In the genomic region with DNA sequence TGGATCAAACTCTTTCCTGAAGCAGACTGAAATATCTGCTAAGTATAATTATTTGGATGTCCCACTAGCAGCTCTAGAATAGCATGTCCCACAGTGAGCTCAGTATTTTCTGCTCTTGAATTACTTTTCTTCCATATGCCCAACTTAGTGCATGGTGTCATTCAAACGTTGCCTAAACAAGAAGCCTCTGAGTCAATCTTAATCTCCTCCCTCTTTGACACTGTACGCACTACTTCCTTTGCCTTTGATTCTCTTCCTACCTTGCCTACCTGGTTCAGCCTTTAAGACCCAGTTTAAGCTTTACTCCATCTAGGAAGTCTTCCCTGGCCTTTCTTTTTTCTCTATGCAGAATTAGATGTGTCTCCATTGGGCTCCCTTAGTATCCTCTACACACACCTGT, we compare ENCODE assay signal across 20 cellular contexts. TPM values are rescaled to one million over a fixed set of nuclear protein-coding genes. Genes with fewer than 3 reads are reported as not detected.
DNase-seq lines count a peak whose midpoint lies in the region; ATAC-seq, FAIRE-seq and TF ChIP-seq lines count a peak whose summit lies in the region.
"Had no signal": no experiment of that assay in that cellular context is flagged by ENCODE, and none has a peak within 500 bp of the region (broad histone marks: within the 10 kb centered on the region; RNA-seq: fewer than 3 reads in every experiment).

No MANE protein-coding gene starts in this region.

- H3K27ac Mint-ChIP-seq in activated T-cell treated with anti-CD3 and anti-CD28 coated beads, Interleukin-2, amount 50 U/mL, for 24 hours, result peak overlapping the region; percentile 42
- H3K27ac Mint-ChIP-seq in activated naive CD4-positive, alpha-beta T cell treated with anti-CD3 and anti-CD28 coated beads, Interleukin-2, amount 10 ng/mL, durations not matched to agents 7 days and 5 days, result no peak overlapping the region
- H3K27ac Mint-ChIP-seq in progenitor cell of endocrine pancreas, result no peak overlapping the region

- CTCF ChIA-PET in activated naive CD4-positive, alpha-beta T cell treated with anti-CD3 and anti-CD28 coated beads, Interleukin-2, amount 10 ng/mL, durations not matched to agents 7 days and 5 days (lab: Charles Lee), result interaction anchor here (0.8 to 1.2 kb wide), 2 partner anchors 11 to 313 kb away, joined by 3 read pairs; no protein-coding TSS in a partner anchor

- no peaks in the 10 kb centered on the region for H3K4me1 Mint-ChIP-seq in activated T-cell treated with anti-CD3 and anti-CD28 coated beads, Interleukin-2, amount 50 U/mL, for 24 hours (ENCODE audit: low read depth)
- peaks cover 5% of the 10 kb centered on the region for H3K4me1 Mint-ChIP-seq in activated naive CD4-positive, alpha-beta T cell treated with anti-CD3 and anti-CD28 coated beads, Interleukin-2, amount 10 ng/mL, durations not matched to agents 7 days and 5 days
- peaks cover 3% of the 10 kb centered on the region for H3K4me1 Mint-ChIP-seq in progenitor cell of endocrine pancreas (ENCODE audit: low read depth)

- no peaks in the 10 kb centered on the region for H3K9me3 Mint-ChIP-seq in activated T-cell treated with anti-CD3 and anti-CD28 coated beads, Interleukin-2, amount 50 U/mL, for 24 hours
- no peaks in the 10 kb centered on the region for H3K9me3 Mint-ChIP-seq in activated naive CD4-positive, alpha-beta T cell treated with anti-CD3 and anti-CD28 coated beads, Interleukin-2, amount 10 ng/mL, durations not matched to agents 7 days and 5 days
- H3K9me3 Mint-ChIP-seq in progenitor cell of endocrine pancreas (ENCODE audit: low read depth), result no peaks in the 10 kb centered on the region

- peak; percentile 31 for FAIRE-seq in HTR-8/SVneo (lab: Jason Lieb, UNC)
- FAIRE-seq: GM12892, GM19239, H1 had no signal

- no peak for ATAC-seq in GM18907 (IDR thresholded peaks at IDR 0.05; ENCODE audit: unreplicated experiment)

- no peaks in the 10 kb centered on the region for H3K27me3 Mint-ChIP-seq in activated T-cell treated with anti-CD3 and anti-CD28 coated beads, Interleukin-2, amount 50 U/mL, for 24 hours
- no peaks in the 10 kb centered on the region for H3K27me3 Mint-ChIP-seq in activated naive CD4-positive, alpha-beta T cell treated with anti-CD3 and anti-CD28 coated beads, Interleukin-2, amount 10 ng/mL, durations not matched to agents 7 days and 5 days
- H3K27me3 Mint-ChIP-seq in progenitor cell of endocrine pancreas, result no peaks in the 10 kb centered on the region
- H3K27me3 Mint-ChIP-seq: CD4-positive, CD25-positive, alpha-beta regulatory T cell had no signal

- no peak for TF ChIP-seq CTCF in epithelial cell of esophagus (IDR thresholded peaks at IDR 0.05; ENCODE audit: insufficient read depth, low read depth, low read length, missing control alignments)
- TF ChIP-seq CTCF in progenitor cell of endocrine pancreas (IDR thresholded peaks at IDR 0.05; ENCODE audit: unreplicated experiment), result no peak

- DNase-seq in activated T-cell treated with anti-CD3 and anti-CD28 coated beads, Interleukin-2, amount 50 U/mL, for 24 hours, result no peak
- DNase-seq in activated T-cell treated with anti-CD3 and anti-CD28 coated beads, Interleukin-2, amount 50 U/mL, for 48 hours, result no peak
- DNase-seq in HTR-8/SVneo (ENCODE audit: insufficient read length, low spot score) (no peak), epithelial cell of esophagus (ENCODE audit: low read depth) (peak; percentile 69), kidney tubule cell (ENCODE audit: low spot score) (peak; percentile 20), progenitor cell of endocrine pancreas (ENCODE audit: low spot score, unreplicated experiment) (no peak)
- DNase-seq in activated naive CD4-positive, alpha-beta T cell treated with anti-CD3 and anti-CD28 coated beads, Interleukin-2, amount 10 ng/mL, durations not matched to agents 7 days and 5 days, result no peak
- DNase-seq: ACHN, Calu3, DMS 273 treated with DMSO at 0.1 percent for 48 hours, DMS79 treated with DMSO at 0.1 percent for 48 hours, EL, IMR-90 had no signal

- peaks cover 52% of the 10 kb centered on the region for H3K36me3 Mint-ChIP-seq in activated T-cell treated with anti-CD3 and anti-CD28 coated beads, Interleukin-2, amount 50 U/mL, for 24 hours (ENCODE audit: low read depth)
- H3K36me3 Mint-ChIP-seq in activated naive CD4-positive, alpha-beta T cell treated with anti-CD3 and anti-CD28 coated beads, Interleukin-2, amount 10 ng/mL, durations not matched to agents 7 days and 5 days, result peaks cover 16% of the 10 kb centered on the region
- H3K36me3 Mint-ChIP-seq in progenitor cell of endocrine pancreas (ENCODE audit: insufficient read depth), result peaks cover 3% of the 10 kb centered on the region

- H3K4me3 ChIP-seq in epithelial cell of esophagus (ENCODE audit: low read length), result no peak overlapping the region
- H3K4me3 ChIP-seq: BLaER1 treated with 17β-estradiol and CSF1 and Interleukin-3, amounts not matched to agents 10 nM and 100 nM; HAP-1 had no signal

- H3K4me3 Mint-ChIP-seq in activated T-cell treated with anti-CD3 and anti-CD28 coated beads, Interleukin-2, amount 50 U/mL, for 24 hours, result no peak overlapping the region
- no peak overlapping the region for H3K4me3 Mint-ChIP-seq in activated naive CD4-positive, alpha-beta T cell treated with anti-CD3 and anti-CD28 coated beads, Interleukin-2, amount 10 ng/mL, durations not matched to agents 7 days and 5 days
- no peak overlapping the region for H3K4me3 Mint-ChIP-seq in progenitor cell of endocrine pancreas (ENCODE audit: low read depth)
- H3K4me3 Mint-ChIP-seq: CD4-positive, CD25-positive, alpha-beta regulatory T cell had no signal

RNA-seq across cellular contexts. Expression of gene SEC22A, which starts 54.5 kb away (rescaled TPM):
- total RNA-seq in progenitor cell of endocrine pancreas, result 13.9 and 14.0 TPM in 2 replicates

Comparison
In these comparisons a context has a peak if more than half of its experiments do, and no peak if none do; other contexts are left out.
1. DNase-seq: peak in epithelial cell of esophagus (single experiment) and kidney tubule cell (single experiment); none in activated T-cell treated with anti-CD3 and anti-CD28 coated beads, Interleukin-2, amount 50 U/mL, for 24 hours (single experiment), activated T-cell treated with anti-CD3 and anti-CD28 coated beads, Interleukin-2, amount 50 U/mL, for 48 hours (0 of 2), HTR-8/SVneo (single experiment), activated naive CD4-positive, alpha-beta T cell treated with anti-CD3 and anti-CD28 coated beads, Interleukin-2, amount 10 ng/mL, durations not matched to agents 7 days and 5 days (single experiment) and progenitor cell of endocrine pancreas (single experiment).